Comparison of ENCODE assay signal across 1 cellular context in the genomic region with DNA sequence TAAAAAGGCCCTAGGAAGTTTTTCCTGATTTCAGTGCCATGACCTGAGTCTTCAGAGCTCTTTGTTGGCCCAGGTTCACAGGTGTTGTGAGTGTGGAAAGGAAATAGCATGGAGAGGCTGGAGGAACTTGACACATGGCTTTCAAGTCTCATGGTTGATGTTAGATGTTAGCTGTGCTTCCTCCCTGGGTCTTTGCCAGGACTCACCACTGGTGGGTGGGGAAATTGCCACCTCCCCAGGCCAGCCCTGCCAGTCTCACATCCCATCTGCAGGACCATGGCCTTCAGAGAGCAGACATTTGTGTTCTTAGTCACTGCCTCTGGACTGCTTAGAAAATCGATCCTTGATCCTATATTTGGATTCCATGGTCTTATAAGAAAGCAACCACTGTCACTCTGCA.
TF ChIP-seq lines count a peak whose summit lies in the region.

No MANE protein-coding gene starts in this region.

TF ChIP-seq in H1, 55 proteins besides CTCF, POLR2A, EP300 and RAD21 (continued from another document):
- TF ChIP-seq TBP (IDR thresholded peaks at IDR 0.05; ENCODE audit: low read depth, low read length) (no peak), SIRT6 (IDR thresholded peaks at IDR 0.05; ENCODE audit: low read length) (no peak)
